ENCODE assay signal across 1 cellular context in genomic region chr2:168455692-168456525, GRCh38.
A peak's percentile ranks its signal among the peaks of the same experiment; 100 is the strongest.
TF ChIP-seq lines count a peak whose summit lies in the region.

Gene CERS6, plus strand, starts transcription at chr2:168456272. Its CDS starts 177 bp downstream, at chr2:168456449.

TF ChIP-seq in HepG2, 621 proteins besides CTCF, POLR2A, EP300 and RAD21 (continued from another document and continues in another):
- peak; percentile 82; the same call in 1 of the 2 replicates for TF ChIP-seq CREBL2 (CRISPR knock-in tag; IDR thresholded peaks at IDR 0.05; ENCODE audit: borderline replicate concordance)
- TF ChIP-seq PHF5A (CRISPR knock-in tag; IDR thresholded peaks at IDR 0.05; ENCODE audit: low read depth, unreplicated experiment): no peak
- TF ChIP-seq NONO (IDR thresholded peaks at IDR 0.05): no peak
- peak; percentile 74 for TF ChIP-seq NONO (CRISPR knock-in tag; conservative IDR thresholded peaks at IDR 0.05)
- no peak for TF ChIP-seq ZNF318 (CRISPR knock-in tag; IDR thresholded peaks at IDR 0.05)
- no peak for TF ChIP-seq KDM5A (IDR thresholded peaks at IDR 0.05; ENCODE audit: borderline replicate concordance, low read length)
- TF ChIP-seq HNRNPH1 (optimal IDR thresholded peaks at IDR 0.05; ENCODE audit: low read depth, low read length): no peak
- peak; percentile 90; the same call in 1 of the 2 replicates for TF ChIP-seq ZNF766 (CRISPR knock-in tag; IDR thresholded peaks at IDR 0.05; ENCODE audit: borderline replicate concordance)
- TF ChIP-seq ZNF550 (CRISPR knock-in tag; IDR thresholded peaks at IDR 0.05; ENCODE audit: borderline replicate concordance): no peak
- TF ChIP-seq BHLHE40 (IDR thresholded peaks at IDR 0.05; ENCODE audit: low read length): peak; percentile 59
- TF ChIP-seq ZNF124 (CRISPR knock-in tag; IDR thresholded peaks at IDR 0.05): peak; percentile 98
- peak; percentile 77 for TF ChIP-seq SRSF1 (optimal IDR thresholded peaks at IDR 0.05; ENCODE audit: low read depth, low read length)
- TF ChIP-seq SNAPC2 (CRISPR knock-in tag; IDR thresholded peaks at IDR 0.05): peak; percentile 99
- no peak for TF ChIP-seq PAX8 (CRISPR knock-in tag; IDR thresholded peaks at IDR 0.05; ENCODE audit: borderline replicate concordance)
- TF ChIP-seq DBP (CRISPR knock-in tag; IDR thresholded peaks at IDR 0.05; ENCODE audit: not compliant biosample characterization): peak; percentile 95
- peak; percentile 75 for TF ChIP-seq HMG20A (CRISPR knock-in tag; IDR thresholded peaks at IDR 0.05; ENCODE audit: borderline replicate concordance)
- TF ChIP-seq SIN3A (IDR thresholded peaks at IDR 0.05; ENCODE audit: borderline replicate concordance, low read depth, low read length): peak; percentile 83; the same call in 1 of the 2 replicates
- peak; percentile 41; the same call in 1 of the 2 replicates for TF ChIP-seq KIAA2018 (CRISPR knock-in tag; IDR thresholded peaks at IDR 0.05; ENCODE audit: borderline replicate concordance)
- TF ChIP-seq MAF1 (CRISPR knock-in tag; IDR thresholded peaks at IDR 0.05; ENCODE audit: borderline replicate concordance): peak; percentile 89; the same call in 1 of the 2 replicates
- peak; percentile 98 for TF ChIP-seq NR0B2 (CRISPR knock-in tag; IDR thresholded peaks at IDR 0.05)
- peak; percentile 77 for TF ChIP-seq PHF20 (CRISPR knock-in tag; IDR thresholded peaks at IDR 0.05)
- TF ChIP-seq ZNF580 (CRISPR knock-in tag; IDR thresholded peaks at IDR 0.05; ENCODE audit: borderline replicate concordance, low read depth): peak; percentile 97
- 0 out of 2 replicates have a peak, but pooled peaks have one; percentile 31 for TF ChIP-seq HNF4A (CRISPR knock-in tag; IDR thresholded peaks at IDR 0.05)
- peak; percentile 98 for TF ChIP-seq CREB3 (CRISPR knock-in tag; IDR thresholded peaks at IDR 0.05)
- no peak for TF ChIP-seq MAFG (CRISPR knock-in tag; IDR thresholded peaks at IDR 0.05)
- no peak for TF ChIP-seq HHEX (CRISPR knock-in tag; IDR thresholded peaks at IDR 0.05)
- TF ChIP-seq ZNF615 (CRISPR knock-in tag; IDR thresholded peaks at IDR 0.05; ENCODE audit: borderline replicate concordance): no peak
- TF ChIP-seq ZFP91 (CRISPR knock-in tag; IDR thresholded peaks at IDR 0.05; ENCODE audit: borderline replicate concordance): peak; percentile 82
- peak; percentile 9; the same call in 1 of the 2 replicates for TF ChIP-seq MIER2 (CRISPR knock-in tag; IDR thresholded peaks at IDR 0.05)
- TF ChIP-seq ZNF879 (CRISPR knock-in tag; IDR thresholded peaks at IDR 0.05): peak; percentile 95; the same call in 1 of the 2 replicates
- TF ChIP-seq NFATC3 (CRISPR knock-in tag; IDR thresholded peaks at IDR 0.05): peak; percentile 8; the same call in 1 of the 2 replicates
- peak; percentile 77; the same call in 1 of the 2 replicates for TF ChIP-seq ZBTB10 (CRISPR knock-in tag; IDR thresholded peaks at IDR 0.05; ENCODE audit: borderline replicate concordance)
